ENCODE assay signal across 9 cellular contexts in genomic region chr14:44966601-44967336, GRCh38. TPM values are rescaled to one million over a fixed set of nuclear protein-coding genes. Genes with fewer than 3 reads are reported as not detected.
DNase-seq lines count a peak whose midpoint lies in the region; ATAC-seq, FAIRE-seq and TF ChIP-seq lines count a peak whose summit lies in the region.
"Had no signal": no experiment of that assay in that cellular context is flagged by ENCODE, and none has a peak within 500 bp of the region (broad histone marks: within the 10 kb centered on the region; RNA-seq: fewer than 3 reads in every experiment).

No MANE protein-coding gene starts in this region.

- 88 to 96% methylated on average over 4 of the region's 4 CpGs for WGBS in ectodermal cell, 2 experiments

- H3K36me3 ChIP-seq in DND-41 (ENCODE audit: insufficient read depth, low read length) (peaks cover 7% of the 10 kb centered on the region), Karpas-422 (ENCODE audit: insufficient read depth, low read length) (peaks cover 32% of the 10 kb centered on the region), ectodermal cell (ENCODE audit: control insufficient read depth, insufficient read depth, low read length) (no peaks in the 10 kb centered on the region), neuron (ENCODE audit: insufficient read depth, low read length) (peaks cover 7% of the 10 kb centered on the region)

- peak overlapping the region; percentile 87 for H3K4me2 ChIP-seq in DND-41 (ENCODE audit: insufficient read depth, low read length)
- H3K4me2 ChIP-seq in Karpas-422 (ENCODE audit: low read depth, low read length, poor library complexity, severe bottlenecking): peak overlapping the region; percentile 88

- peak overlapping the region; percentile 40; the same call in 1 of the 2 replicates for H3K27ac ChIP-seq in DND-41 (ENCODE audit: low read length)
- H3K27ac ChIP-seq in Karpas-422 (ENCODE audit: low read length): peak overlapping the region; percentile 19; the same call in 1 of the 2 replicates
- H3K27ac ChIP-seq in ectodermal cell (ENCODE audit: insufficient read depth, low read depth, low read length, poor library complexity, severe bottlenecking): no peak overlapping the region

- no peaks in the 10 kb centered on the region for H3K9me2 ChIP-seq in Karpas-422 (replicated peaks; ENCODE audit: insufficient read depth, low read length)

- H3K4me1 ChIP-seq in DND-41 (ENCODE audit: insufficient read depth, low read length) (peaks cover 71% of the 10 kb centered on the region), Karpas-422 (ENCODE audit: low read length) (peaks cover 25% of the 10 kb centered on the region), ectodermal cell (ENCODE audit: control insufficient read depth, insufficient read depth, low read length) (peaks cover 8% of the 10 kb centered on the region), neuron (ENCODE audit: insufficient read depth, low read length) (peaks cover 23% of the 10 kb centered on the region)

- FAIRE-seq in D721Med (lab: Jason Lieb, UNC): no peak

- H3K4me3 ChIP-seq in DND-41 (ENCODE audit: low read depth in 1 of 2, low read length in 2 of 2) (peak overlapping the region; percentile 16 to 56), Karpas-422 (ENCODE audit: low read length) (peak overlapping the region; percentile 57), ectodermal cell (ENCODE audit: insufficient read depth, low read depth, low read length) (peak overlapping the region; percentile 2), neuron (ENCODE audit: low read length) (peak overlapping the region; percentile 49)

- no peak for TF ChIP-seq CTCF in DND-41 (IDR thresholded peaks at IDR 0.05; ENCODE audit: borderline replicate concordance, extremely low read depth, low read length, poor library complexity, severe bottlenecking)
- TF ChIP-seq CTCF in D721Med (IDR thresholded peaks at IDR 0.05; ENCODE audit: insufficient read depth, missing control alignments): no peak

- H3K79me2 ChIP-seq in DND-41 (ENCODE audit: insufficient read depth, low read length): peaks cover 96% of the 10 kb centered on the region
- peaks cover 95% of the 10 kb centered on the region for H3K79me2 ChIP-seq in Karpas-422 (ENCODE audit: low read length)

- no peak for ATAC-seq in DND-41 (ENCODE audit: insufficient read depth, low read depth)
- ATAC-seq in GM19328 (IDR thresholded peaks at IDR 0.05; ENCODE audit: unreplicated experiment): no peak

- DNase-seq in DND-41 (no peak), Karpas-422 (no peak), KG1 (lab: John Stamatoyannopoulos, UW) (no peak), NCI-H1092 treated with DMSO at 0.1 percent for 48 hours (lab: John Stamatoyannopoulos, UW) (no peak), D721Med (ENCODE audit: insufficient read length, low spot score) (no peak)
- DNase-seq: SHP77 had no signal

- peak overlapping the region; percentile 37 for H3K9ac ChIP-seq in DND-41 (ENCODE audit: low read depth, low read length)
- peak overlapping the region; percentile 33 for H3K9ac ChIP-seq in Karpas-422 (ENCODE audit: low read length)

- H2AFZ ChIP-seq in DND-41 (ENCODE audit: low read depth, low read length) (no peak overlapping the region), Karpas-422 (ENCODE audit: low read length) (no peak overlapping the region), neuron (ENCODE audit: low read depth, low read length) (no peak overlapping the region)

- H3K27me3 ChIP-seq in DND-41 (ENCODE audit: insufficient read depth, low read length, poor library complexity) (no peaks in the 10 kb centered on the region), Karpas-422 (ENCODE audit: low read length) (no peaks in the 10 kb centered on the region), ectodermal cell (ENCODE audit: control insufficient read depth, insufficient read depth, low read length, poor library complexity, severe bottlenecking) (no peaks in the 10 kb centered on the region), neuron (ENCODE audit: insufficient read depth, low read length) (no peaks in the 10 kb centered on the region)

- no peaks in the 10 kb centered on the region for H3K9me3 ChIP-seq in DND-41 (ENCODE audit: insufficient read depth, low read length, severe bottlenecking)
- peaks cover 17% of the 10 kb centered on the region; the same call in 1 of the 2 replicates for H3K9me3 ChIP-seq in Karpas-422 (ENCODE audit: low read length)
- no peaks in the 10 kb centered on the region for H3K9me3 ChIP-seq in ectodermal cell (ENCODE audit: control insufficient read depth, low read length)
- peaks cover 6% of the 10 kb centered on the region for H3K9me3 ChIP-seq in neuron (ENCODE audit: low read length)

- peaks cover 21% of the 10 kb centered on the region for H4K20me1 ChIP-seq in DND-41 (ENCODE audit: insufficient read depth, low read length)
- H4K20me1 ChIP-seq in Karpas-422 (ENCODE audit: insufficient read depth, low read depth, low read length): peaks cover 4% of the 10 kb centered on the region; the same call in 1 of the 2 replicates

RNA-seq across cellular contexts. Expression of gene TOGARAM1, which starts 4.8 kb away (rescaled TPM):
- total RNA-seq in Karpas-422 (2014; rRNA removed; shearing (Covaris generic); ENCODE audit: low replicate concordance): 21.5 and 34.2 TPM in 2 replicates
- 14.7 TPM for polyA plus RNA-seq in ectodermal cell (2013, experiment 1 of 4)
- 12.4 TPM for polyA plus RNA-seq in ectodermal cell (2013, experiment 2 of 4)
- polyA plus RNA-seq in ectodermal cell (2013, experiment 3 of 4): 15.5 TPM
- 13.3 TPM for polyA plus RNA-seq in ectodermal cell (2013, experiment 4 of 4)

RNA-seq across cellular contexts. Expression of gene KLHL28, which starts 5.0 kb away (rescaled TPM):
- 12.8 and 31.4 TPM in 2 replicates for total RNA-seq in Karpas-422 (2014; rRNA removed; shearing (Covaris generic); ENCODE audit: low replicate concordance)
- polyA plus RNA-seq in ectodermal cell (2013, experiment 1 of 4): 10.8 TPM
- polyA plus RNA-seq in ectodermal cell (2013, experiment 2 of 4): 12.8 TPM
- polyA plus RNA-seq in ectodermal cell (2013, experiment 3 of 4): 10.0 TPM
- 12.4 TPM for polyA plus RNA-seq in ectodermal cell (2013, experiment 4 of 4)

Comparison
In these comparisons a context has a peak if more than half of its experiments do, and no peak if none do; other contexts are left out.
1. H3K4me3 ChIP-seq: peak in every context shown above with its lines; median percentile 57 in Karpas-422; 49 in neuron; 36 in DND-41; 2 in ectodermal cell.